Comparison of ENCODE assay signal across 1 cellular context in the genomic region with DNA sequence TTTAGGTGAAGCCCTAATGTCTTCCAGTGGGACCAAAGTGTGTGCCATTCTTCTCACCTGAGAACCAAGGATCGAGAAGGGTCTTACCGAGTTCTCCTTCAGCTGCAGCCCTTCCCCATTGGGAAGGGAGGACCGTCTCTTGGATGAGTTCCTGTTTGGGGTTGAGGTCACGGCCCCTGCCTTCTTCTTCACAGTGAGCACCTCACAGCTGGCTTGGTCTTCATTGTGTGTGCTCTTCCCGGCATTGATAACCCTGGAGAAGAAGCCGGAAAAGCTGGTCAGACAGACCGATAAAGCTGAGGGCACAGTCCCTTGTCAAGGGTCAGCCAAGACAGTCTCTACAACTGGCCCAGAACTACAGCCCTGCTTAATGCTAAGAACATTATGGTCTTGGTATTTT.
TF ChIP-seq lines count a peak whose summit lies in the region.

No MANE protein-coding gene starts in this region.

TF ChIP-seq in SK-N-SH, 30 proteins besides CTCF, POLR2A, EP300 and RAD21 (continued from another document):
- TF ChIP-seq, protein P1, sequence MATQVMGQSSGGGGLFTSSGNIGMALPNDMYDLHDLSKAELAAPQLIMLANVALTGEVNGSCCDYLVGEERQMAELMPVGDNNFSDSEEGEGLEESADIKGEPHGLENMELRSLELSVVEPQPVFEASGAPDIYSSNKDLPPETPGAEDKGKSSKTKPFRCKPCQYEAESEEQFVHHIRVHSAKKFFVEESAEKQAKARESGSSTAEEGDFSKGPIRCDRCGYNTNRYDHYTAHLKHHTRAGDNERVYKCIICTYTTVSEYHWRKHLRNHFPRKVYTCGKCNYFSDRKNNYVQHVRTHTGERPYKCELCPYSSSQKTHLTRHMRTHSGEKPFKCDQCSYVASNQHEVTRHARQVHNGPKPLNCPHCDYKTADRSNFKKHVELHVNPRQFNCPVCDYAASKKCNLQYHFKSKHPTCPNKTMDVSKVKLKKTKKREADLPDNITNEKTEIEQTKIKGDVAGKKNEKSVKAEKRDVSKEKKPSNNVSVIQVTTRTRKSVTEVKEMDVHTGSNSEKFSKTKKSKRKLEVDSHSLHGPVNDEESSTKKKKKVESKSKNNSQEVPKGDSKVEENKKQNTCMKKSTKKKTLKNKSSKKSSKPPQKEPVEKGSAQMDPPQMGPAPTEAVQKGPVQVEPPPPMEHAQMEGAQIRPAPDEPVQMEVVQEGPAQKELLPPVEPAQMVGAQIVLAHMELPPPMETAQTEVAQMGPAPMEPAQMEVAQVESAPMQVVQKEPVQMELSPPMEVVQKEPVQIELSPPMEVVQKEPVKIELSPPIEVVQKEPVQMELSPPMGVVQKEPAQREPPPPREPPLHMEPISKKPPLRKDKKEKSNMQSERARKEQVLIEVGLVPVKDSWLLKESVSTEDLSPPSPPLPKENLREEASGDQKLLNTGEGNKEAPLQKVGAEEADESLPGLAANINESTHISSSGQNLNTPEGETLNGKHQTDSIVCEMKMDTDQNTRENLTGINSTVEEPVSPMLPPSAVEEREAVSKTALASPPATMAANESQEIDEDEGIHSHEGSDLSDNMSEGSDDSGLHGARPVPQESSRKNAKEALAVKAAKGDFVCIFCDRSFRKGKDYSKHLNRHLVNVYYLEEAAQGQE (IDR thresholded peaks at IDR 0.05; ENCODE audit: low read depth, low read length), result no peak
- no peak for TF ChIP-seq MXI1 (IDR thresholded peaks at IDR 0.05; ENCODE audit: low read depth, low read length)
- TF ChIP-seq RCOR1 (IDR thresholded peaks at IDR 0.05; ENCODE audit: low read length), result no peak
- TF ChIP-seq JUND (IDR thresholded peaks at IDR 0.05), result no peak
